ENCODE assay signal across 8 cellular contexts in the genomic region with DNA sequence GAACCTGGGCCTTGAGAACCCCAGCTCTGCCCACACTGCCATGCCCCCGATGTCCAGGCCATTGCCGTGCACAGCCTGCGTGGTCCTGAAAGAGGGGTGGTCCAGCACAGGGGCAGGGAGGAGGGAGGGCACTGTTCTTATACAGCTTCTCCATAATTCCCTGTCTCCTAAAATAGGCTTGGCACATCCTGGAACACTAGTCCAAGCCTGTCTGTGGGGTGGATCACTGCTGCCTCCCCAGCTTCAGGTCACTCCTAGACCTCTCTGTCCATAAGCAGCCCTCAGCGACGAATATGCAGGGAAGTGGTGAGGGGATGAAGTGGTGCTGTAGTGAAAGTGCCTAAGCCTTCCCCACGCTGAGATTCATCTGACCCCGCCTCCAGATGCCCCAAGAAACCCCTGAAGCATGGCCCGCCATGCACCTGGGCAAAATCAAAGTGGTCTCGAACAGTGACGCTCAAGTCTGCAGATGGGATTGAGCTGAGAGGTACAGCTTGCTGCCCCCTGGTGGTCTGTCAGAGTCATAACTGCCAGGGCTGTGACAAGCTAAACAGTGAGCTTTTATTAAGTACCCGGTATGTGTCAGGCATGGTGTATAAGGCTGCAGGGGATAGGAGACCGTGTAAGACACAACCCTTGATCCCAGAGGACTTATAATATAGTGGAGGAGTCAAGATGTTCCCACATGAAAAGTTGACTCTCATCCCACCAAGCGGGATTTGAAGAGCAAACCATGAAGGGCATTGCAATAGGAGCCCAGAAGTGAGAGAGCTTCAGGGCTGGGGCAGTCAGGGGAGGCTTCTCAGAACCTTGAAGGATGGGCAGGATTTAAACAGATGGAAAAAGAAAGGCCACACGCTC.
DNase-seq lines count a peak whose midpoint lies in the region; ATAC-seq and TF ChIP-seq lines count a peak whose summit lies in the region.

No MANE protein-coding gene starts in this region.

- no peak overlapping the region for H3K9ac ChIP-seq in mesendoderm (ENCODE audit: low read length)

- TF ChIP-seq CTCF in BJ (IDR thresholded peaks at IDR 0.05; ENCODE audit: insufficient read depth, low read depth, low read length), result peak; percentile 93

- no peak overlapping the region for H3K23ac ChIP-seq in mesendoderm (ENCODE audit: low read length)

- H3K4me3 ChIP-seq in BJ (ENCODE audit: low read depth, low read length), result no peak overlapping the region
- no peak overlapping the region for H3K4me3 ChIP-seq in mesendoderm (ENCODE audit: low read length)

- CTCF ChIA-PET in BJ (lab: Yijun Ruan, JAX), result interaction anchor here (0.7 to 15.1 kb wide), 34 partner anchors 9 to 370 kb away, joined by 3 to 447 read pairs (median 5); a partner anchor contains a TSS

- peak overlapping the region; percentile 49 for H3K56ac ChIP-seq in mesendoderm (ENCODE audit: low read length)

- no peak overlapping the region for H4K8ac ChIP-seq in mesendoderm (ENCODE audit: low read depth, low read length)

- no peaks in the 10 kb centered on the region for H3K79me2 ChIP-seq in mesendoderm (ENCODE audit: control insufficient read depth, insufficient read depth, low read length)

- H3K4me2 ChIP-seq in mesendoderm (ENCODE audit: low read length), result no peak overlapping the region

- ATAC-seq in GM19328 (IDR thresholded peaks at IDR 0.05; ENCODE audit: unreplicated experiment) (peak; percentile 66), HG03521 (IDR thresholded peaks at IDR 0.05; ENCODE audit: unreplicated experiment) (peak; percentile 65)

- H2BK15ac ChIP-seq in mesendoderm (replicated peaks; ENCODE audit: low read depth), result no peak overlapping the region

- H3K27ac ChIP-seq in mesendoderm (ENCODE audit: low read depth, low read length), result no peak overlapping the region

- H3K27me3 ChIP-seq in BJ (ENCODE audit: control insufficient read depth, insufficient read depth, low read length) (peaks cover 7% of the 10 kb centered on the region), mesendoderm (ENCODE audit: insufficient read depth, low read length, poor library complexity) (no peaks in the 10 kb centered on the region)

- no peaks in the 10 kb centered on the region for H3K4me1 ChIP-seq in mesendoderm (ENCODE audit: control insufficient read depth, low read depth, low read length)

- no peak overlapping the region for H2BK5ac ChIP-seq in mesendoderm (ENCODE audit: low read length)

- no peaks in the 10 kb centered on the region for H3K79me1 ChIP-seq in mesendoderm (ENCODE audit: low read length)

- H2BK120ac ChIP-seq in mesendoderm (ENCODE audit: low read depth, low read length), result no peak overlapping the region

- no peak overlapping the region for H4K5ac ChIP-seq in mesendoderm (ENCODE audit: low read length)

- POLR2A ChIA-PET in BJ (lab: Charles Lee), result no interaction called here

- H3K4ac ChIP-seq in mesendoderm (ENCODE audit: low read depth, low read length), result no peak overlapping the region

- WGBS in mesendoderm (ENCODE audit: extremely low coverage, insufficient coverage, low lambda C conversion rate), result no CpG with 5 or more reads among the region's 14 CpGs

- DNase-seq in BJ (ENCODE audit: low read depth) (no peak), NCI-H748 (lab: John Stamatoyannopoulos, UW; ENCODE audit: unreplicated experiment) (peak; percentile 61), mesendoderm (peak; percentile 85)
- DNase-seq in activated CD4-positive, alpha-beta T cell treated with anti-CD3 and anti-CD28 coated beads, Interleukin-2, amount 50 U/mL, for 48 hours, result peak; percentile 61 to 65
- DNase-seq in effector CD4-positive, alpha-beta T cell, result peak; percentile 52
- peak; percentile 25 to 45 for DNase-seq in stimulated activated CD8-positive, alpha-beta memory T cell treated with anti-CD3 and anti-CD28 coated beads, Interleukin-2, amount 100 ng/mL, for 48 hours (ENCODE audit: low read depth in 2 of 2)

- H3K36me3 ChIP-seq in BJ (ENCODE audit: control insufficient read depth, insufficient read depth, low read length), result no peaks in the 10 kb centered on the region
- no peaks in the 10 kb centered on the region for H3K36me3 ChIP-seq in mesendoderm (ENCODE audit: control insufficient read depth, insufficient read depth, low read length)

- no peak overlapping the region for H3K18ac ChIP-seq in mesendoderm (ENCODE audit: low read length)

- no peak overlapping the region for H2AK5ac ChIP-seq in mesendoderm (ENCODE audit: low read length)
